In the genomic region with DNA sequence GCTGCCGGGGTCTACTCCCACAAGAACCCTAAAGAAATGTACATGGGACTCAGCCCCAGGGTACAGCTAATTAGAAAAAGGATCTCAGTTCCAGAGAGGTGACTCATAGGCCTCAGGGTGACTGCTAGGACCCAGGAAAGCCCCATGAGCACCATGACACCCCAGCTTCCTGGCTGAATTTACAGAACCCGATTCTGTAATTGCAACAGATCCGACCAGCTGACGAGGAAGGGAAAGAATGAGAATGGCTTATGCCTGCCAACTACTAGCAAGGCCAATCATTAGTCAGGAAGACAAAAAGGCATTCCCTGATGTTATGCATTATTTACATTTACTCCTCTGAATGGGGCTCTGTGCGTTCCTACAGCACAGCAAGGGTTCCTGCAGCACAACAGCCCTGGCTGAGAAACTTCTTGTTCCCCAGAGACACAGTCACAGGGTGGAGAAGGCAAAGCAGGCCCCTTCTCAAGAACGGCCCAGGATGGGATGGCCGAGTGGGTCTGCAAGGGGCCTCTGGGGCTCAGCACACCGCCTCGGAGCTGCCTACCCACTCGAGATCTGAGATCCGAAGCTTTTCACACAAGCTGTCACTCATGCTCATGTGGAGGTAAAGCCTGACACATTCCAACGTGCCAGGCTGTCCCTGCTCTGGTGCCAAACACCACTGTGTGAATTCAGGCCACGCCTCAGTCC, we compare ENCODE assay signal across 9 cellular contexts. TPM values are rescaled to one million over a fixed set of nuclear protein-coding genes. Genes with fewer than 3 reads are reported as not detected.
A peak's percentile ranks its signal among the peaks of the same experiment; 100 is the strongest.
DNase-seq lines count a peak whose midpoint lies in the region; ATAC-seq and TF ChIP-seq lines count a peak whose summit lies in the region.
"Had no signal": no experiment of that assay in that cellular context is flagged by ENCODE, and none has a peak within 500 bp of the region (broad histone marks: within the 10 kb centered on the region; RNA-seq: fewer than 3 reads in every experiment).

No MANE protein-coding gene starts in this region.

- TF ChIP-seq CTCF in OCI-LY3 (IDR thresholded peaks at IDR 0.05; ENCODE audit: low read depth, low read length) (no peak), right atrium auricular region (IDR thresholded peaks at IDR 0.05) (no peak), ovary (IDR thresholded peaks at IDR 0.05) (no peak)

- peak overlapping the region; percentile 88 for H2AFZ ChIP-seq in OCI-LY3 (ENCODE audit: low read depth, low read length)

- peak overlapping the region; percentile 75 for H3K4me3 Mint-ChIP-seq in activated T-helper 17 cell treated with anti-CD3 and anti-CD28 coated beads, Interleukin-2, amount 50 U/mL, for 72 hours

- no peak for TF ChIP-seq POLR2A in ovary (IDR thresholded peaks at IDR 0.05)

- TF ChIP-seq EP300 in ovary (IDR thresholded peaks at IDR 0.05): no peak

- H3K4me3 ChIP-seq in BLaER1 treated with 17β-estradiol and CSF1 and Interleukin-3, amounts not matched to agents 10 nM and 100 nM: no peak overlapping the region
- H3K4me3 ChIP-seq in OCI-LY3 (ENCODE audit: low read length) (no peak overlapping the region), right atrium auricular region (no peak overlapping the region), ovary (no peak overlapping the region)

- peak; percentile 59 for DNase-seq in right atrium auricular region (ENCODE audit: low spot score)
- DNase-seq in stimulated activated CD4-positive, alpha-beta T cell treated with anti-CD3 and anti-CD28 coated beads, Interleukin-1b, Interleukin-23, amount 100 ng/mL, for 4 hours (ENCODE audit: low read depth in 2 of 2): peak; percentile 38 to 56
- no peak for DNase-seq in ovary

- 50 to 61% (median 57%) methylated on average over 13 of the region's 13 CpGs for WGBS in ovary, 3 donors

- H3K9me3 Mint-ChIP-seq in activated T-helper 17 cell treated with anti-CD3 and anti-CD28 coated beads, Interleukin-2, amount 50 U/mL, for 72 hours: no peaks in the 10 kb centered on the region

- peaks cover 50% of the 10 kb centered on the region for H3K4me1 Mint-ChIP-seq in activated T-helper 17 cell treated with anti-CD3 and anti-CD28 coated beads, Interleukin-2, amount 50 U/mL, for 72 hours

- peak overlapping the region; percentile 94 for H3K27ac Mint-ChIP-seq in activated T-helper 17 cell treated with anti-CD3 and anti-CD28 coated beads, Interleukin-2, amount 50 U/mL, for 72 hours

- peak overlapping the region; percentile 27 to 90 (median 54); a peak in 14 of 22 replicates for H3K27ac ChIP-seq in BLaER1 treated with 17β-estradiol and CSF1 and Interleukin-3, amounts not matched to agents 10 nM and 100 nM
- peak overlapping the region; percentile 49 for H3K27ac ChIP-seq in OCI-LY3 (ENCODE audit: low read length)
- H3K27ac ChIP-seq in right atrium auricular region: no peak overlapping the region
- H3K27ac ChIP-seq in ovary: no peak overlapping the region

- H3K36me3 ChIP-seq in BLaER1 treated with 17β-estradiol and CSF1 and Interleukin-3, amounts not matched to agents 10 nM and 100 nM: peaks cover 0 to 14% (median 0%) of the 10 kb centered on the region in 11 experiments; a peak in 3 of 22 replicates
- H3K36me3 ChIP-seq in OCI-LY3 (replicated peaks; ENCODE audit: low read depth, low read length): no peaks in the 10 kb centered on the region
- H3K36me3 ChIP-seq in right atrium auricular region: no peaks in the 10 kb centered on the region
- H3K36me3 ChIP-seq in ovary: no peaks in the 10 kb centered on the region

- H3K9me3 ChIP-seq in BLaER1 treated with 17β-estradiol and CSF1 and Interleukin-3, amounts not matched to agents 10 nM and 100 nM (replicated peaks in 1 of 11): no peaks in the 10 kb centered on the region
- H3K9me3 ChIP-seq in OCI-LY3 (ENCODE audit: insufficient read depth, low read length) (no peaks in the 10 kb centered on the region), right atrium auricular region (no peaks in the 10 kb centered on the region), ovary (no peaks in the 10 kb centered on the region)

- H3K79me2 ChIP-seq in OCI-LY3 (ENCODE audit: low read length): no peaks in the 10 kb centered on the region

- H3K4me1 ChIP-seq in BLaER1 treated with 17β-estradiol and CSF1 and Interleukin-3, amounts not matched to agents 10 nM and 100 nM: peaks cover 26 to 53% (median 34%) of the 10 kb centered on the region in 10 experiments
- H3K4me1 ChIP-seq in OCI-LY3 (ENCODE audit: low read length) (peaks cover 22% of the 10 kb centered on the region), right atrium auricular region (no peaks in the 10 kb centered on the region), ovary (ENCODE audit: insufficient read depth) (no peaks in the 10 kb centered on the region)

- H3K36me3 Mint-ChIP-seq in activated T-helper 17 cell treated with anti-CD3 and anti-CD28 coated beads, Interleukin-2, amount 50 U/mL, for 72 hours (ENCODE audit: low read depth): peaks cover 84% of the 10 kb centered on the region

- H3K9ac ChIP-seq in BLaER1 treated with 17β-estradiol and CSF1 and Interleukin-3, amounts not matched to agents 10 nM and 100 nM: peak overlapping the region in 4 of 11 experiments; percentile 46 to 76 (median 69); a peak in 7 of 22 replicates
- H3K9ac ChIP-seq in OCI-LY3 (ENCODE audit: low read length): peak overlapping the region; percentile 13; the same call in 1 of the 2 replicates

- H4K20me1 ChIP-seq in BLaER1 treated with 17β-estradiol and CSF1 and Interleukin-3, amounts not matched to agents 10 nM and 100 nM: no peaks in the 10 kb centered on the region
- H4K20me1 ChIP-seq in OCI-LY3 (ENCODE audit: insufficient read depth, low read length): no peaks in the 10 kb centered on the region

- no peaks in the 10 kb centered on the region for H3K27me3 Mint-ChIP-seq in activated T-helper 17 cell treated with anti-CD3 and anti-CD28 coated beads, Interleukin-2, amount 50 U/mL, for 72 hours

- intact Hi-C loops in ovary (cut with DNase I): no loop called here

- H3K27me3 ChIP-seq in BLaER1 treated with 17β-estradiol and CSF1 and Interleukin-3, amounts not matched to agents 10 nM and 100 nM: no peaks in the 10 kb centered on the region
- H3K27me3 ChIP-seq in OCI-LY3 (ENCODE audit: low read depth, low read length) (no peaks in the 10 kb centered on the region), right atrium auricular region (no peaks in the 10 kb centered on the region), ovary (no peaks in the 10 kb centered on the region)

- H3K4me2 ChIP-seq in BLaER1 treated with 17β-estradiol and CSF1 and Interleukin-3, amounts not matched to agents 10 nM and 100 nM: peak overlapping the region in 10 of 11 experiments; percentile 6 to 76 (median 46); a peak in 17 of 22 replicates
- peak overlapping the region; percentile 43 for H3K4me2 ChIP-seq in OCI-LY3 (ENCODE audit: low read length)

- peak; percentile 54 for ATAC-seq in GM21737 (IDR thresholded peaks at IDR 0.05; ENCODE audit: unreplicated experiment)
- peak; percentile 86 for ATAC-seq in activated T-helper 17 cell treated with anti-CD3 and anti-CD28 coated beads, Interleukin-2, amount 50 U/mL, for 72 hours (replicated peaks)
- no peak for ATAC-seq in HG03457 (IDR thresholded peaks at IDR 0.05; ENCODE audit: unreplicated experiment)

RNA-seq across cellular contexts. Expression of a gene that starts 27.2 kb away (rescaled TPM):
- 100 to 1,000 TPM in 1 of 2 donors, 10 to 100 TPM in 1; 63.9 to 101 TPM for total RNA-seq in activated T-helper 17 cell treated with anti-CD3 and anti-CD28 coated beads, Interleukin-2, amount 50 U/mL, for 72 hours
- not detected for total RNA-seq in right atrium auricular region
- total RNA-seq in ovary: 1 to 10 TPM; 1.9 to 4.4 (median 3.2) TPM
- 1 to 10 TPM in 1 of 2 donors, under 1 TPM in 1; 0.73 to 4.1 TPM for polyA plus RNA-seq in ovary

RNA-seq across cellular contexts. Expression of a gene that starts 36.7 kb away (rescaled TPM):
- total RNA-seq in activated T-helper 17 cell treated with anti-CD3 and anti-CD28 coated beads, Interleukin-2, amount 50 U/mL, for 72 hours: 10 to 100 TPM; 46.3 to 85.6 TPM
- total RNA-seq in right atrium auricular region (1 to 10 TPM in 1 of 2 donors, under 1 TPM in 1; 0.89 to 3.1 TPM), ovary (10 to 100 TPM in 1 of 7 donors, 1 to 10 TPM in 6; 4.5 to 17.0 (median 7.3) TPM)
- 1 to 10 TPM; 3.2 to 7.9 TPM for polyA plus RNA-seq in ovary

RNA-seq across cellular contexts. Expression of a gene that starts 52.2 kb away (rescaled TPM):
- total RNA-seq in activated T-helper 17 cell treated with anti-CD3 and anti-CD28 coated beads, Interleukin-2, amount 50 U/mL, for 72 hours: 100 to 1,000 TPM in 1 of 2 donors, 10 to 100 TPM in 1; 79.9 to 100 TPM
- total RNA-seq in right atrium auricular region (1 to 10 TPM; 2.3 to 4.9 TPM), ovary (1 to 10 TPM; 3.9 to 6.9 (median 5.2) TPM)
- 1 to 10 TPM; 3.3 to 3.8 TPM for polyA plus RNA-seq in ovary

RNA-seq across cellular contexts. Expression of a gene that starts 53.2 kb away (rescaled TPM):
- under 1 TPM; 0.26 to 0.97 TPM for total RNA-seq in activated T-helper 17 cell treated with anti-CD3 and anti-CD28 coated beads, Interleukin-2, amount 50 U/mL, for 72 hours
- total RNA-seq in right atrium auricular region (under 1 TPM; 0.19 to 0.24 TPM), ovary (1 to 10 TPM in 4 of 7 donors, under 1 TPM in 3; 0.48 to 9.7 (median 1.1) TPM)
- polyA plus RNA-seq in ovary: 1 to 10 TPM in 1 of 2 donors, under 1 TPM in 1; 0.28 to 1.0 TPM
- total RNA-seq: pulmonary artery endothelial cell had no signal

Comparison
In these comparisons a context has a peak if more than half of its experiments do, and no peak if none do; other contexts are left out.
1. H3K27ac ChIP-seq: peak in BLaER1 treated with 17β-estradiol and CSF1 and Interleukin-3, amounts not matched to agents 10 nM and 100 nM (11 of 11) and OCI-LY3 (single experiment); none in right atrium auricular region (0 of 2) and ovary (0 of 2).
2. DNase-seq: peak in right atrium auricular region (single experiment) and stimulated activated CD4-positive, alpha-beta T cell treated with anti-CD3 and anti-CD28 coated beads, Interleukin-1b, Interleukin-23, amount 100 ng/mL, for 4 hours (2 of 2); none in ovary (0 of 5).
3. RNA of a gene that starts 27.2 kb away (total RNA-seq): 63.9 to 101 TPM in activated T-helper 17 cell treated with anti-CD3 and anti-CD28 coated beads, Interleukin-2, amount 50 U/mL, for 72 hours; 1.9 to 4.4 TPM in ovary and not detected in right atrium auricular region; every median in the first group is over 10 times any median in the second.
4. RNA of a gene that starts 52.2 kb away (total RNA-seq): 79.9 to 100 TPM in activated T-helper 17 cell treated with anti-CD3 and anti-CD28 coated beads, Interleukin-2, amount 50 U/mL, for 72 hours; 3.9 to 6.9 TPM in ovary and 2.3 to 4.9 TPM in right atrium auricular region; every median in the first group is over 10 times any median in the second.